Comparison of ENCODE assay signal across 10 cellular contexts in the genomic region with DNA sequence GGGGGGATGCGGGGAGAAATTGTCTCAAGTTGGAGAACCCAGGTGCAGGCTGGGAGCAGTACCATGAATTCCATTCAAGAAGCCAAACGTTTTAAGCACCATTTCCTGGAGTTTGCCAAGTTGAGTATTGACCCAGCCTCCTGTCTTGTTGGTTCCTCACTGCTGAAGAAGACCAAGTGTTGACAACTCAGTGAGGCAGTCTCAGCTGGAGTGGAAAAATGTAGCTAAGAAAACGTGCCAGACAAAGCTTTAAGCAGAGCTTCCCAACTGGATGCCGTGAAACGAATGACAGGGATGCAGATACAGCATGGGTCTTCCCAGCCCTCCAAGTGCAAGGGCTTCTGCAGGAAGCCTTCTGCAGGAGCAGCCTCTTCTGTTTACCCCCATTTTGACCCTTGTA. TPM values are rescaled to one million over a fixed set of nuclear protein-coding genes. Genes with fewer than 3 reads are reported as not detected.
DNase-seq lines count a peak whose midpoint lies in the region; ATAC-seq, FAIRE-seq and TF ChIP-seq lines count a peak whose summit lies in the region.
"Had no signal": no experiment of that assay in that cellular context is flagged by ENCODE, and none has a peak within 500 bp of the region (broad histone marks: within the 10 kb centered on the region; RNA-seq: fewer than 3 reads in every experiment).

No MANE protein-coding gene starts in this region.

- no peaks in the 10 kb centered on the region for H3K27me3 Mint-ChIP-seq in CD4-positive, alpha-beta memory T cell
- H3K27me3 Mint-ChIP-seq: activated CD4-positive, alpha-beta T cell treated with anti-CD3 and anti-CD28 coated beads for 36 hours had no signal

- H2AFZ ChIP-seq in IMR-90 (replicated peaks; ENCODE audit: low read length, poor library complexity) (peak overlapping the region; percentile 39), endothelial cell of umbilical vein (ENCODE audit: low read depth, low read length) (no peak overlapping the region), parathyroid adenoma (peak overlapping the region; percentile 99)

- H3K4me1 Mint-ChIP-seq in CD4-positive, alpha-beta memory T cell: peaks cover 9 to 20% (median 13%) of the 10 kb centered on the region in 4 donors

- H3K4me2 ChIP-seq in IMR-90 (ENCODE audit: low read depth, low read length) (no peak overlapping the region), endothelial cell of umbilical vein (ENCODE audit: insufficient read depth, low read length) (no peak overlapping the region), parathyroid adenoma (ENCODE audit: low read length) (no peak overlapping the region)

- POLR2A ChIA-PET in CD4-positive, alpha-beta memory T cell (lab: Charles Lee; ENCODE audit: partially characterized antibody): interaction anchor here (2.3 to 2.5 kb wide), 2 partner anchors 17 to 22 kb away, joined by 13 to 14 read pairs; partner anchors contain the start of gene HIBCH
- POLR2A ChIA-PET in IMR-90 (lab: Charles Lee; ENCODE audit: unreplicated experiment) (no interaction called here), endothelial cell of umbilical vein (lab: Charles Lee) (interaction anchor here (0.6 kb wide), 1 partner anchor 449 kb away, joined by 3 read pairs; no protein-coding TSS in a partner anchor)

- H3K23ac ChIP-seq in IMR-90 (ENCODE audit: low read depth, low read length): no peak overlapping the region

- 70% methylated on average over 2 of the region's 5 CpGs; no CpG with 5 or more reads in 1 of the 2 experiments for WGBS in IMR-90 (ENCODE audit: extremely low coverage in 2 of 2, insufficient read length in 1 of 2), 2 experiments

- TF ChIP-seq POLR2A in IMR-90 (IDR thresholded peaks at IDR 0.05; ENCODE audit: low read depth, low read length) (no peak), endothelial cell of umbilical vein (IDR thresholded peaks at IDR 0.05; ENCODE audit: low read depth, low read length) (no peak)

- no peak overlapping the region for H2BK15ac ChIP-seq in IMR-90 (ENCODE audit: low read depth, low read length)

- intact Hi-C loops in CD4-positive, alpha-beta memory T cell (cut with micrococcal nuclease): no loop called here
- intact Hi-C loops in IMR-90 (cut with micrococcal nuclease): no loop called here
- intact Hi-C loops in endothelial cell of umbilical vein (cut with micrococcal nuclease): no loop called here

- in situ Hi-C loops in IMR-90 (cut with MboI; ENCODE audit: low sequenced_read_pairs): no loop called here

- H4K91ac ChIP-seq in IMR-90 (ENCODE audit: insufficient read depth, low read depth, low read length): no peak overlapping the region

- H4K8ac ChIP-seq in IMR-90 (ENCODE audit: low read depth in 2 of 2, low read length in 2 of 2): peak overlapping the region in 1 of 2 experiments; percentile 27; a peak in 2 of 4 replicates

- peaks cover 0 to 19% of the 10 kb centered on the region in 2 experiments; a peak in 3 of 4 replicates for H3K79me1 ChIP-seq in IMR-90 (ENCODE audit: low read depth in 1 of 2, low read length in 2 of 2)

- no peak overlapping the region for H3K56ac ChIP-seq in IMR-90 (ENCODE audit: extremely low read depth, insufficient read depth, low read length)

- no peaks in the 10 kb centered on the region for H3K9me3 Mint-ChIP-seq in CD4-positive, alpha-beta memory T cell

- H4K20me1 ChIP-seq in IMR-90 (ENCODE audit: insufficient read depth, low read length): no peaks in the 10 kb centered on the region
- H4K20me1 ChIP-seq in endothelial cell of umbilical vein (replicated peaks; ENCODE audit: control insufficient read depth, extremely low read depth, insufficient read depth, low read length): no peaks in the 10 kb centered on the region

- no peak for ATAC-seq in IMR-90 (ENCODE audit: low read depth)
- no peak for ATAC-seq in GM21423 (IDR thresholded peaks at IDR 0.05; ENCODE audit: unreplicated experiment)
- ATAC-seq in GM18909 (IDR thresholded peaks at IDR 0.05; ENCODE audit: poor library complexity, unreplicated experiment): no peak

- H3K4me3 Mint-ChIP-seq in CD4-positive, alpha-beta memory T cell: peak overlapping the region; percentile 89 to 94 (median 90)

- H3K14ac ChIP-seq in IMR-90 (replicated peaks; ENCODE audit: low read depth, low read length): no peak overlapping the region

- H3K79me2 ChIP-seq in endothelial cell of umbilical vein (ENCODE audit: control insufficient read depth, insufficient read depth, low read length) (peaks cover 27% of the 10 kb centered on the region), parathyroid adenoma (peaks cover 5% of the 10 kb centered on the region)

- DNase-seq in CD4-positive, alpha-beta memory T cell: no peak
- no peak for DNase-seq in IMR-90
- DNase-seq in endothelial cell of umbilical vein (ENCODE audit: low read depth, low spot score): no peak
- DNase-seq in NCI-H1930 (lab: John Stamatoyannopoulos, UW): no peak
- DNase-seq in HPDE6-E6E7 (ENCODE audit: extremely low spot score): no peak

- no peak for FAIRE-seq in endothelial cell of umbilical vein (lab: Jason Lieb, UNC)

- H2BK5ac ChIP-seq in IMR-90 (ENCODE audit: low read depth, low read length, poor library complexity, severe bottlenecking): no peak overlapping the region

- no peak overlapping the region for H2BK20ac ChIP-seq in IMR-90 (ENCODE audit: low read depth, low read length)

- BruUV-seq in IMR-90 (replicated peaks; lab: Mats Ljungman, UMichigan): no TSS peak
- TSS peak; percentile 68 for BruUV-seq in endothelial cell of umbilical vein (replicated peaks; lab: Mats Ljungman, UMichigan)

- no peak overlapping the region for H4K5ac ChIP-seq in IMR-90 (ENCODE audit: low read depth, low read length)

- peak overlapping the region in 2 of 7 donors; percentile 48 to 62 for H3K27ac Mint-ChIP-seq in CD4-positive, alpha-beta memory T cell

- H3K27ac ChIP-seq in CD4-positive, alpha-beta memory T cell (ENCODE audit: low read depth, low read length): no peak overlapping the region
- no peak overlapping the region for H3K27ac ChIP-seq in IMR-90 (ENCODE audit: insufficient read depth, low read length)
- no peak overlapping the region for H3K27ac ChIP-seq in endothelial cell of umbilical vein (ENCODE audit: insufficient read depth, low read depth, low read length)
- peak overlapping the region; percentile 93 for H3K27ac ChIP-seq in parathyroid adenoma

- no peak overlapping the region for H3K9ac ChIP-seq in IMR-90 (ENCODE audit: low read depth, low read length)
- no peak overlapping the region for H3K9ac ChIP-seq in endothelial cell of umbilical vein (replicated peaks; ENCODE audit: extremely low read depth, insufficient read depth, low read length)
- H3K9ac ChIP-seq in parathyroid adenoma: no peak overlapping the region

- peaks cover 14% of the 10 kb centered on the region for H3K4me1 ChIP-seq in CD4-positive, alpha-beta memory T cell (ENCODE audit: insufficient read depth, low read length)
- no peaks in the 10 kb centered on the region for H3K4me1 ChIP-seq in IMR-90 (ENCODE audit: control insufficient read depth, insufficient read depth, low read length)
- peaks cover 14% of the 10 kb centered on the region for H3K4me1 ChIP-seq in endothelial cell of umbilical vein (ENCODE audit: control insufficient read depth, extremely low read depth, insufficient read depth, low read length)
- peaks cover 13% of the 10 kb centered on the region for H3K4me1 ChIP-seq in parathyroid adenoma

- H2AK5ac ChIP-seq in IMR-90 (ENCODE audit: low read depth, low read length): no peak overlapping the region

- H2BK120ac ChIP-seq in IMR-90 (ENCODE audit: low read depth, low read length): no peak overlapping the region; the same call in 1 of the 2 replicates

- no peak for TF ChIP-seq CTCF in IMR-90 (conservative IDR thresholded peaks at IDR 0.05; ENCODE audit: low read depth, low read length)
- no peak for TF ChIP-seq CTCF in endothelial cell of umbilical vein (IDR thresholded peaks at IDR 0.05; ENCODE audit: extremely low read depth in 1 of 2, insufficient read depth in 1 of 2, low read depth in 1 of 2, low read length in 2 of 2)
- TF ChIP-seq CTCF in parathyroid adenoma (IDR thresholded peaks at IDR 0.05): no peak

- H3K4ac ChIP-seq in IMR-90 (ENCODE audit: low read depth, low read length): peak overlapping the region; percentile 33; the same call in 1 of the 2 replicates

- no peaks in the 10 kb centered on the region for H3K27me3 ChIP-seq in CD4-positive, alpha-beta memory T cell (ENCODE audit: insufficient read depth, low read length)
- no peaks in the 10 kb centered on the region for H3K27me3 ChIP-seq in IMR-90 (ENCODE audit: control insufficient read depth, insufficient read depth, low read length)
- no peaks in the 10 kb centered on the region for H3K27me3 ChIP-seq in endothelial cell of umbilical vein (ENCODE audit: control insufficient read depth in 2 of 2, insufficient read depth in 2 of 2, low read length in 2 of 2)
- H3K27me3 ChIP-seq in parathyroid adenoma (ENCODE audit: control insufficient read depth, insufficient read depth, low read length): no peaks in the 10 kb centered on the region

- no peak overlapping the region for H2AK9ac ChIP-seq in IMR-90 (replicated peaks; ENCODE audit: low read depth, low read length, poor library complexity)

- H3K9me1 ChIP-seq in IMR-90 (ENCODE audit: insufficient read depth, low read length) (peaks cover 3% of the 10 kb centered on the region; the same call in 1 of the 2 replicates), endothelial cell of umbilical vein (replicated peaks; ENCODE audit: control insufficient read depth, extremely low read depth, insufficient read depth, low read length) (no peaks in the 10 kb centered on the region)

- CTCF ChIA-PET in CD4-positive, alpha-beta memory T cell (lab: Charles Lee; ENCODE audit: partially characterized antibody): interaction anchor here (1.7 to 4.3 kb wide), 2 partner anchors 23 to 64 kb away, joined by 4 to 18 read pairs; partner anchors contain the start of gene HIBCH
- CTCF ChIA-PET in IMR-90 (lab: Yijun Ruan, JAX): interaction anchor here (0.6 kb wide), 1 partner anchor 1801 kb away, joined by 3 read pairs; no protein-coding TSS in a partner anchor
- CTCF ChIA-PET in endothelial cell of umbilical vein (lab: Charles Lee): interaction anchor here (2.8 to 4.2 kb wide), 2 partner anchors 13 to 23 kb away, joined by 18 to 27 read pairs; partner anchors contain the start of gene HIBCH

- H3K36me3 Mint-ChIP-seq in CD4-positive, alpha-beta memory T cell: peaks cover 0 to 4% of the 10 kb centered on the region in 2 donors

- H3K36me3 ChIP-seq in CD4-positive, alpha-beta memory T cell (ENCODE audit: insufficient read depth, low read length): no peaks in the 10 kb centered on the region
- H3K36me3 ChIP-seq in IMR-90 (ENCODE audit: control insufficient read depth, insufficient read depth, low read length) (no peaks in the 10 kb centered on the region), endothelial cell of umbilical vein (ENCODE audit: control insufficient read depth in 2 of 2, extremely low read depth in 1 of 2, insufficient read depth in 2 of 2, low read length in 2 of 2) (no peaks in the 10 kb centered on the region), parathyroid adenoma (ENCODE audit: control insufficient read depth, insufficient read depth, low read length) (no peaks in the 10 kb centered on the region)

- dilution Hi-C loops in IMR-90 (cut with HindIII; ENCODE audit: low sequenced_read_pairs, unreplicated experiment): no loop called here
- dilution Hi-C loops in endothelial cell of umbilical vein (cut with MboI; ENCODE audit: extremely low pct_ligation_motif_present, low sequenced_read_pairs): no loop called here

- H3K9me3 ChIP-seq in CD4-positive, alpha-beta memory T cell (ENCODE audit: control insufficient read depth in 1 of 2, low read length in 2 of 2): no peaks in the 10 kb centered on the region
- H3K9me3 ChIP-seq in IMR-90 (ENCODE audit: control insufficient read depth, insufficient read depth, low read length) (no peaks in the 10 kb centered on the region), endothelial cell of umbilical vein (replicated peaks; ENCODE audit: control insufficient read depth, insufficient read depth, low read length) (no peaks in the 10 kb centered on the region), parathyroid adenoma (ENCODE audit: control insufficient read depth, low read length) (no peaks in the 10 kb centered on the region)
- H3K9me3 ChIP-seq: mucosa of descending colon had no signal

- H3K4me3 ChIP-seq in CD4-positive, alpha-beta memory T cell (ENCODE audit: low read length in 2 of 2): no peak overlapping the region
- H3K4me3 ChIP-seq in IMR-90 (ENCODE audit: insufficient read depth, low read depth, low read length): no peak overlapping the region
- H3K4me3 ChIP-seq in endothelial cell of umbilical vein (replicated peaks in 1 of 3; ENCODE audit: insufficient read depth in 1 of 3, low read depth in 1 of 3, low read length in 3 of 3): no peak overlapping the region
- peak overlapping the region; percentile 65 for H3K4me3 ChIP-seq in parathyroid adenoma (ENCODE audit: low read depth, low read length)

- H3K18ac ChIP-seq in IMR-90 (ENCODE audit: low read depth, low read length): no peak overlapping the region

- no peak for TF ChIP-seq RAD21 in IMR-90 (IDR thresholded peaks at IDR 0.05; ENCODE audit: low read length)

RNA-seq across cellular contexts. Expression of gene INPP1, which starts 0.8 kb away (rescaled TPM):
- total RNA-seq in CD4-positive, alpha-beta memory T cell: 1 to 10 TPM; 3.2 to 3.7 TPM
- polyA plus RNA-seq in CD4-positive, alpha-beta memory T cell: 1 to 10 TPM; 3.1 to 3.4 TPM
- 3.6 and 4.1 TPM in 2 replicates for total RNA-seq in IMR-90 (2012; rRNA removed)
- 10.1 and 10.7 TPM in 2 replicates for polyA plus RNA-seq in IMR-90 (2012; rRNA removed)
- polyA plus RNA-seq in IMR-90 (2012; cell fraction: cytosol; rRNA removed): 3.0 and 5.1 TPM in 2 replicates
- polyA plus RNA-seq in IMR-90 (2012; cell fraction: nucleus; rRNA removed; ENCODE audit: low replicate concordance): 6.9 and 28.7 TPM in 2 replicates
- total RNA-seq in endothelial cell of umbilical vein: 32.6 and 36.8 TPM in 2 replicates
- 9.3 and 10.6 TPM in 2 replicates for polyA plus RNA-seq in endothelial cell of umbilical vein
- 15.1 and 15.6 TPM in 2 replicates for polyA plus RNA-seq in endothelial cell of umbilical vein (2011; cell fraction: cytosol; rRNA removed)
- polyA plus RNA-seq in endothelial cell of umbilical vein (2011; cell fraction: nucleus; rRNA removed): 24.4 and 25.0 TPM in 2 replicates
- 30.3 and 38.4 TPM in 2 replicates for polyA plus RNA-seq in endothelial cell of umbilical vein (2012)
- polyA minus RNA-seq in endothelial cell of umbilical vein: 8.6 and 11.5 TPM in 2 replicates
- 6.8 TPM for polyA minus RNA-seq in endothelial cell of umbilical vein (2011; cell fraction: cytosol; rRNA and poly(A)+ RNA removed)
- 14.1 and 15.2 TPM in 2 replicates for polyA minus RNA-seq in endothelial cell of umbilical vein (2011; cell fraction: nucleus; rRNA and poly(A)+ RNA removed)

RNA-seq across cellular contexts. Expression of gene HIBCH, which starts 23.0 kb away (rescaled TPM):
- total RNA-seq in CD4-positive, alpha-beta memory T cell: 10 to 100 TPM; 20.0 to 22.3 TPM
- polyA plus RNA-seq in CD4-positive, alpha-beta memory T cell: 10 to 100 TPM; 19.3 to 19.6 TPM
- total RNA-seq in IMR-90 (2012; rRNA removed) (8.8 and 15.6 TPM in 2 replicates), endothelial cell of umbilical vein (23.2 and 24.7 TPM in 2 replicates)
- polyA plus RNA-seq in IMR-90 (2012; rRNA removed) (8.3 and 11.9 TPM in 2 replicates), endothelial cell of umbilical vein (3.3 and 6.4 TPM in 2 replicates)
- 1.2 and 1.7 TPM in 2 replicates for polyA plus RNA-seq in IMR-90 (2012; cell fraction: cytosol; rRNA removed)
- polyA plus RNA-seq in IMR-90 (2012; cell fraction: nucleus; rRNA removed; ENCODE audit: low replicate concordance): 1.0 and 10.0 TPM in 2 replicates
- 10.0 and 10.1 TPM in 2 replicates for polyA plus RNA-seq in endothelial cell of umbilical vein (2011; cell fraction: cytosol; rRNA removed)
- polyA plus RNA-seq in endothelial cell of umbilical vein (2011; cell fraction: nucleus; rRNA removed): 21.3 and 23.6 TPM in 2 replicates
- 21.3 and 26.5 TPM in 2 replicates for polyA plus RNA-seq in endothelial cell of umbilical vein (2012)
- 20.3 and 21.9 TPM in 2 replicates for polyA minus RNA-seq in endothelial cell of umbilical vein
- polyA minus RNA-seq in endothelial cell of umbilical vein (2011; cell fraction: cytosol; rRNA and poly(A)+ RNA removed): 3.2 TPM
- polyA minus RNA-seq in endothelial cell of umbilical vein (2011; cell fraction: nucleus; rRNA and poly(A)+ RNA removed): 40.8 and 53.3 TPM in 2 replicates
